Comparison of ENCODE assay signal across 16 cellular contexts in the genomic region with DNA sequence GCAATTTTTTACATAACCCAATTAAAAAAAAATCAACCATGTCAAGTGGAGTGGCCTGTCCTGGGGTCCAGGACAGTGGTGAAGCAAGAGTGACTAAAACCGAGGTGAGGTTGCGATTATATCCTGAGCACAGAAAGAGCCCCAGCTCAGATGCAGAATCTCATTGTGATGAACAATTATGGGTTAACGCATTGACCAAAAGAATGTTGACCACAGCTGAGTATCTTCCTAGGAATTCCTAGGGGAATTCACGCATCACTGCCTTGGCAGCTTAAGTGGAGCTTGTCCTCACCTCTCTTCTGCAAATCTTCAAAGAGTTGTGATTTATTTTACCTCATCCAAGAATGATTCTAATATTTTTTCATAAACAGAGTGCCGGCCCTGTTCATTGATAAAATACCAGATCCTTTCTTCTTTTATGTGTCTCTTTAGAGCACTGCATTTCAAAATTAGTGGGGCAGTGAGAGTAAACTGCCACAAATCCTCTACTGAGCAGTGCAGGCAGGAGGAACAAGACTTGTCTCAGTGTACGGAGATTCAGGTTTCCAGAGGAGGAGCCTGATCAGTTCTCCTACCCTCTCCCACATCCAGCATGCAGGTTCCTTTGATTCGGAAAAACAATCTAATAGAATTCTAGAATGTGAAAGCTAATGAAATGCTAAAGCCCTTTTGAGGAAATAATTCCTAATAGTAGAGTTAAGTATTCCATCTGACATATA.
A peak's percentile ranks its signal among the peaks of the same experiment; 100 is the strongest.
DNase-seq lines count a peak whose midpoint lies in the region; ATAC-seq and FAIRE-seq lines count a peak whose summit lies in the region.
"Had no signal": no experiment of that assay in that cellular context is flagged by ENCODE, and none has a peak within 500 bp of the region (broad histone marks: within the 10 kb centered on the region; RNA-seq: fewer than 3 reads in every experiment).

No MANE protein-coding gene starts in this region.

- no peak overlapping the region for H3K18ac ChIP-seq in mesendoderm (ENCODE audit: low read length)

- WGBS in mesendoderm (ENCODE audit: extremely low coverage, insufficient coverage, low lambda C conversion rate), result no CpG with 5 or more reads among the region's 7 CpGs

- no peaks in the 10 kb centered on the region for H3K36me3 ChIP-seq in mesendoderm (ENCODE audit: control insufficient read depth, insufficient read depth, low read length)
- H3K36me3 ChIP-seq: esophagus muscularis mucosa had no signal

- H4K5ac ChIP-seq in mesendoderm (ENCODE audit: low read length), result no peak overlapping the region

- no peak overlapping the region for H3K4me3 ChIP-seq in mesendoderm (ENCODE audit: low read length)
- H3K4me3 ChIP-seq: esophagus muscularis mucosa had no signal

- H3K4ac ChIP-seq in mesendoderm (ENCODE audit: low read depth, low read length), result no peak overlapping the region

- H3K4me1 ChIP-seq in mesendoderm (ENCODE audit: control insufficient read depth, low read depth, low read length), result no peaks in the 10 kb centered on the region
- H3K4me1 ChIP-seq: esophagus muscularis mucosa had no signal

- no peak for ATAC-seq in GM18517 (IDR thresholded peaks at IDR 0.05; ENCODE audit: unreplicated experiment)
- ATAC-seq in GM21528 (IDR thresholded peaks at IDR 0.05; ENCODE audit: low FRiP score, unreplicated experiment), result no peak
- ATAC-seq: Right ventricle myocardium inferior had no signal

- FAIRE-seq in GM19239 (lab: Jason Lieb, UNC), result no peak
- FAIRE-seq: colon, TTC549 had no signal

- H3K23ac ChIP-seq in mesendoderm (ENCODE audit: low read length), result no peak overlapping the region

- H2BK15ac ChIP-seq in mesendoderm (replicated peaks; ENCODE audit: low read depth), result no peak overlapping the region

- H3K27ac ChIP-seq in mesendoderm (ENCODE audit: low read depth, low read length), result no peak overlapping the region
- H3K27ac ChIP-seq: esophagus muscularis mucosa had no signal

- no peak overlapping the region for H3K56ac ChIP-seq in mesendoderm (ENCODE audit: low read length)

- H4K8ac ChIP-seq in mesendoderm (ENCODE audit: low read depth, low read length), result no peak overlapping the region

- no peaks in the 10 kb centered on the region for H3K79me2 ChIP-seq in mesendoderm (ENCODE audit: control insufficient read depth, insufficient read depth, low read length)

- H3K79me1 ChIP-seq in mesendoderm (ENCODE audit: low read length), result no peaks in the 10 kb centered on the region

- no peaks in the 10 kb centered on the region for H3K27me3 ChIP-seq in mesendoderm (ENCODE audit: insufficient read depth, low read length, poor library complexity)

- no peak overlapping the region for H2AK5ac ChIP-seq in mesendoderm (ENCODE audit: low read length)

- no peak overlapping the region for H3K4me2 ChIP-seq in mesendoderm (ENCODE audit: low read length)

- no peak overlapping the region for H3K9ac ChIP-seq in mesendoderm (ENCODE audit: low read length)

- no peak overlapping the region for H2BK120ac ChIP-seq in mesendoderm (ENCODE audit: low read depth, low read length)

- peak; percentile 94 for DNase-seq in ELR (ENCODE audit: low read depth)
- peak; percentile 97 for DNase-seq in M059J (ENCODE audit: low read depth)
- DNase-seq in astrocyte of the hippocampus (ENCODE audit: low read depth, low spot score), result peak; percentile 92
- peak; percentile 81 for DNase-seq in mesendoderm
- no peak for DNase-seq in GM19239 (ENCODE audit: insufficient read length, low spot score)
- no peak for DNase-seq in activated CD4-positive, CD25-positive, alpha-beta regulatory T cell (lab: John Stamatoyannopoulos, UW)
- DNase-seq: activated naive CD4-positive, alpha-beta T cell treated with anti-CD3 and anti-CD28 coated beads, Interleukin-2, amount 10 ng/mL, durations not matched to agents 7 days and 5 days; CD4-positive, alpha-beta T cell; KBM-7; NCI-H526 had no signal

- no peak overlapping the region for H2BK5ac ChIP-seq in mesendoderm (ENCODE audit: low read length)

Comparison
In these comparisons a context has a peak if more than half of its experiments do, and no peak if none do; other contexts are left out.
1. DNase-seq: peak in ELR (single experiment), M059J (single experiment), astrocyte of the hippocampus (single experiment) and mesendoderm (single experiment); none in GM19239 (single experiment) and activated CD4-positive, CD25-positive, alpha-beta regulatory T cell (0 of 4).